In genomic region chr1:61337471-61337870, GRCh38 we compare ENCODE assay signal across 11 cellular contexts.
DNase-seq lines count a peak whose midpoint lies in the region; ATAC-seq and TF ChIP-seq lines count a peak whose summit lies in the region.
"Had no signal": no experiment of that assay in that cellular context is flagged by ENCODE, and none has a peak within 500 bp of the region (broad histone marks: within the 10 kb centered on the region; RNA-seq: fewer than 3 reads in every experiment).

No MANE protein-coding gene starts in this region.

- H3K9me3 ChIP-seq in Caco-2 (no peaks in the 10 kb centered on the region), prostate gland (no peaks in the 10 kb centered on the region)
- H3K9me3 ChIP-seq: BLaER1 treated with 17β-estradiol and CSF1 and Interleukin-3, amounts not matched to agents 10 nM and 100 nM had no signal

- no peaks in the 10 kb centered on the region for H3K36me3 Mint-ChIP-seq in Caco-2 (ENCODE audit: insufficient read depth, unreplicated experiment)

- intact Hi-C loops in Caco-2 (cut with micrococcal nuclease; ENCODE audit: unreplicated experiment) (no loop called here), left ventricle myocardium superior (cut with micrococcal nuclease) (loop anchor here (5.0 to 10.0 kb wide), 3 partner anchors 115 to 285 kb away; partner anchors contain the start of gene NFIA), prostate gland (cut with DNase I) (loop anchor here (5.0 kb wide), 1 partner anchor 285 kb away; no protein-coding TSS in a partner anchor)

- no peaks in the 10 kb centered on the region for H3K27me3 ChIP-seq in Caco-2 (replicated peaks; ENCODE audit: control insufficient read depth, insufficient read depth, low read length)
- no peaks in the 10 kb centered on the region for H3K27me3 ChIP-seq in prostate gland (replicated peaks; ENCODE audit: insufficient read depth)
- H3K27me3 ChIP-seq: BLaER1 treated with 17β-estradiol and CSF1 and Interleukin-3, amounts not matched to agents 10 nM and 100 nM had no signal

- H3K27ac Mint-ChIP-seq in Caco-2 (ENCODE audit: unreplicated experiment) = no peak overlapping the region

- ATAC-seq in left ventricle myocardium superior = peak; percentile 1
- no peak for ATAC-seq in GM21737 (IDR thresholded peaks at IDR 0.05; ENCODE audit: unreplicated experiment)

- H3K4me1 ChIP-seq in Caco-2 (peaks cover 12% of the 10 kb centered on the region), prostate gland (replicated peaks) (no peaks in the 10 kb centered on the region)
- H3K4me1 ChIP-seq: BLaER1 treated with 17β-estradiol and CSF1 and Interleukin-3, amounts not matched to agents 10 nM and 100 nM had no signal

- CTCF ChIA-PET in Caco-2 (lab: Charles Lee) = no interaction called here

- BruUV-seq in Caco-2 (replicated peaks; lab: Mats Ljungman, UMichigan) = no TSS peak

- no peaks in the 10 kb centered on the region for H3K9me3 Mint-ChIP-seq in Caco-2 (ENCODE audit: unreplicated experiment)

- 45% methylated on average over 1 of the region's 1 CpG for WGBS in prostate gland

- no peak for TF ChIP-seq POLR2A in prostate gland (IDR thresholded peaks at IDR 0.05)

- H3K27me3 Mint-ChIP-seq in Caco-2 (ENCODE audit: insufficient read depth, unreplicated experiment) = no peaks in the 10 kb centered on the region

- DNase-seq in Caco-2 = no peak
- DNase-seq in amniotic epithelial cell (ENCODE audit: low read depth) = peak; percentile 16
- no peak for DNase-seq in left ventricle myocardium superior
- DNase-seq in prostate gland (ENCODE audit: low spot score) = no peak
- DNase-seq in LoVo (ENCODE audit: low spot score) = no peak
- no peak for DNase-seq in occipital lobe (lab: John Stamatoyannopoulos, UW)
- DNase-seq in NCI-H526 (lab: John Stamatoyannopoulos, UW) = no peak
- DNase-seq: activated CD4-positive, alpha-beta T cell treated with anti-CD3 and anti-CD28 coated beads for 4 hours; stimulated activated CD8-positive, alpha-beta memory T cell treated with anti-CD3 and anti-CD28 coated beads, Interleukin-4, amount 100 ng/mL, for 48 hours had no signal

- H3K36me3 ChIP-seq in Caco-2 (ENCODE audit: control insufficient read depth, insufficient read depth, low read length) = no peaks in the 10 kb centered on the region
- H3K36me3 ChIP-seq in prostate gland = no peaks in the 10 kb centered on the region
- H3K36me3 ChIP-seq: BLaER1 treated with 17β-estradiol and CSF1 and Interleukin-3, amounts not matched to agents 10 nM and 100 nM had no signal

- H3K27ac ChIP-seq in prostate gland = peak overlapping the region; percentile 55 to 68
- H3K27ac ChIP-seq: BLaER1 treated with 17β-estradiol and CSF1 and Interleukin-3, amounts not matched to agents 10 nM and 100 nM had no signal

- TF ChIP-seq CTCF in Caco-2 (IDR thresholded peaks at IDR 0.05; ENCODE audit: insufficient read depth in 1 of 2, low read depth in 1 of 2, low read length in 1 of 2, severe bottlenecking in 1 of 2, unreplicated experiment in 1 of 2) (no peak), prostate gland (IDR thresholded peaks at IDR 0.05) (no peak)

- H3K4me3 ChIP-seq in Caco-2 (ENCODE audit: low read depth, low read length) (no peak overlapping the region), prostate gland (no peak overlapping the region)
- H3K4me3 ChIP-seq: BLaER1 treated with 17β-estradiol and CSF1 and Interleukin-3, amounts not matched to agents 10 nM and 100 nM had no signal

- peaks cover 8% of the 10 kb centered on the region for H3K4me1 Mint-ChIP-seq in Caco-2 (ENCODE audit: low read depth, unreplicated experiment)

- POLR2A ChIA-PET in Caco-2 (lab: Charles Lee) = no interaction called here

- H3K4me3 Mint-ChIP-seq in Caco-2 (ENCODE audit: unreplicated experiment) = peak overlapping the region; percentile 50
